In genomic region chr3:33026267-33026666, GRCh38 we compare ENCODE assay signal across 24 cellular contexts.
DNase-seq lines count a peak whose midpoint lies in the region; ATAC-seq and TF ChIP-seq lines count a peak whose summit lies in the region.
"Had no signal": no experiment of that assay in that cellular context is flagged by ENCODE, and none has a peak within 500 bp of the region (broad histone marks: within the 10 kb centered on the region; RNA-seq: fewer than 3 reads in every experiment).

No MANE protein-coding gene starts in this region.

- H3K4me1 ChIP-seq in SJCRH30 (peaks cover 15% of the 10 kb centered on the region), aorta (ENCODE audit: control insufficient read depth in 1 of 2, insufficient read depth in 2 of 2, low read length in 2 of 2) (no peaks in the 10 kb centered on the region), OCI-LY7 (ENCODE audit: insufficient read depth, low read length, poor library complexity, severe bottlenecking) (peaks cover 19% of the 10 kb centered on the region)
- H3K4me1 ChIP-seq: A549; BE2C; BLaER1 treated with 17β-estradiol and CSF1 and Interleukin-3, amounts not matched to agents 10 nM and 100 nM had no signal

- H3K9me3 ChIP-seq in SJCRH30 (replicated peaks) (no peaks in the 10 kb centered on the region), aorta (ENCODE audit: control insufficient read depth, low read length) (no peaks in the 10 kb centered on the region), OCI-LY7 (ENCODE audit: low read length) (no peaks in the 10 kb centered on the region)
- H3K9me3 ChIP-seq: A549, BE2C had no signal

- no peaks in the 10 kb centered on the region for H3K27me3 Mint-ChIP-seq in activated CD4-positive, alpha-beta memory T cell treated with anti-CD3 and anti-CD28 coated beads for 36 hours
- no peaks in the 10 kb centered on the region for H3K27me3 Mint-ChIP-seq in activated CD4-positive, alpha-beta memory T cell treated with anti-CD3 and anti-CD28 coated beads, Interleukin-2, amount 10 ng/mL, durations not matched to agents 7 days and 5 days
- H3K27me3 Mint-ChIP-seq in dendritic cell treated with granulocyte-macrophage colony-stimulating factor and Interleukin-4, amounts not matched to agents 40 ng/mL and 50 ng/mL, for 4 days = no peaks in the 10 kb centered on the region
- H3K27me3 Mint-ChIP-seq: CD4-positive, alpha-beta T cell; CD8-positive, alpha-beta memory T cell had no signal

- no peak for TF ChIP-seq CTCF in OCI-LY7 (conservative IDR thresholded peaks at IDR 0.05; ENCODE audit: low read length)

- H3K27ac ChIP-seq in SJCRH30 (peak overlapping the region; percentile 95), aorta (ENCODE audit: low read depth in 1 of 2, low read length in 2 of 2) (no peak overlapping the region), OCI-LY7 (ENCODE audit: low read depth, low read length, poor library complexity, severe bottlenecking) (no peak overlapping the region)
- H3K27ac ChIP-seq: A549; BLaER1 treated with 17β-estradiol and CSF1 and Interleukin-3, amounts not matched to agents 10 nM and 100 nM had no signal

- intact Hi-C loops in activated CD4-positive, alpha-beta memory T cell treated with anti-CD3 and anti-CD28 coated beads for 36 hours (cut with micrococcal nuclease) = no loop called here
- intact Hi-C loops in dendritic cell treated with granulocyte-macrophage colony-stimulating factor and Interleukin-4, amounts not matched to agents 40 ng/mL and 50 ng/mL, for 4 days (cut with micrococcal nuclease) = no loop called here
- intact Hi-C loops in aorta (cut with DNase I) = no loop called here
- intact Hi-C loops in OCI-LY7 (cut with micrococcal nuclease; ENCODE audit: unreplicated experiment) = no loop called here

- peak overlapping the region; percentile 5 for H3K27ac Mint-ChIP-seq in activated CD4-positive, alpha-beta memory T cell treated with anti-CD3 and anti-CD28 coated beads for 36 hours
- no peak overlapping the region for H3K27ac Mint-ChIP-seq in activated CD4-positive, alpha-beta memory T cell treated with anti-CD3 and anti-CD28 coated beads, Interleukin-2, amount 10 ng/mL, durations not matched to agents 7 days and 5 days
- H3K27ac Mint-ChIP-seq in dendritic cell treated with granulocyte-macrophage colony-stimulating factor and Interleukin-4, amounts not matched to agents 40 ng/mL and 50 ng/mL, for 4 days = peak overlapping the region; percentile 33
- H3K27ac Mint-ChIP-seq: CD14-positive monocyte; CD4-positive, alpha-beta T cell; GM23338; H9 had no signal

- POLR2A ChIA-PET in activated CD4-positive, alpha-beta memory T cell treated with anti-CD3 and anti-CD28 coated beads for 36 hours (lab: Charles Lee) = interaction anchor here (1.8 kb wide), 1 partner anchor 35 kb away, joined by 7 read pairs; no protein-coding TSS in a partner anchor
- POLR2A ChIA-PET in activated CD4-positive, alpha-beta memory T cell treated with anti-CD3 and anti-CD28 coated beads, Interleukin-2, amount 10 ng/mL, durations not matched to agents 7 days and 5 days (lab: Charles Lee) = interaction anchor here (10.7 kb wide), 1 partner anchor 19 kb away, joined by 105 read pairs; no protein-coding TSS in a partner anchor
- POLR2A ChIA-PET in OCI-LY7 (lab: Charles Lee) = no interaction called here

- H3K36me3 Mint-ChIP-seq in activated CD4-positive, alpha-beta memory T cell treated with anti-CD3 and anti-CD28 coated beads for 36 hours = peaks cover 24% of the 10 kb centered on the region
- peaks cover 35% of the 10 kb centered on the region for H3K36me3 Mint-ChIP-seq in activated CD4-positive, alpha-beta memory T cell treated with anti-CD3 and anti-CD28 coated beads, Interleukin-2, amount 10 ng/mL, durations not matched to agents 7 days and 5 days (ENCODE audit: low read depth)
- peaks cover 88% of the 10 kb centered on the region for H3K36me3 Mint-ChIP-seq in dendritic cell treated with granulocyte-macrophage colony-stimulating factor and Interleukin-4, amounts not matched to agents 40 ng/mL and 50 ng/mL, for 4 days (ENCODE audit: low read depth)

- no peak overlapping the region for H3K4me2 ChIP-seq in OCI-LY7 (ENCODE audit: low read length)
- H3K4me2 ChIP-seq: A549; BLaER1 treated with 17β-estradiol and CSF1 and Interleukin-3, amounts not matched to agents 10 nM and 100 nM; GM23338 had no signal

- whole genome bisulfite sequencing in aorta, 2 donors = 86 to 93% methylated on average over 12 to 13 of the region's 13 CpGs

- no peaks in the 10 kb centered on the region for H3K9me2 ChIP-seq in OCI-LY7 (ENCODE audit: insufficient read depth, low read length)

- H3K4me3 ChIP-seq in SJCRH30 (no peak overlapping the region), aorta (ENCODE audit: low read length in 2 of 2) (no peak overlapping the region), OCI-LY7 (ENCODE audit: low read depth, low read length, poor library complexity, severe bottlenecking) (no peak overlapping the region)
- H3K4me3 ChIP-seq: A549; BLaER1 treated with 17β-estradiol and CSF1 and Interleukin-3, amounts not matched to agents 10 nM and 100 nM; GM12878; GM23338 had no signal

- H3K36me3 ChIP-seq in SJCRH30 (no peaks in the 10 kb centered on the region; the same call in 1 of the 2 replicates), aorta (ENCODE audit: control insufficient read depth in 1 of 2, insufficient read depth in 2 of 2, low read length in 1 of 2) (peaks cover 0 to 2% of the 10 kb centered on the region in 2 donors), OCI-LY7 (ENCODE audit: insufficient read depth, low read length) (no peaks in the 10 kb centered on the region)
- H3K36me3 ChIP-seq: BE2C had no signal

- no peak overlapping the region for H2AFZ ChIP-seq in OCI-LY7 (ENCODE audit: low read length)
- H2AFZ ChIP-seq: GM23338 had no signal

- CTCF ChIA-PET in activated CD4-positive, alpha-beta memory T cell treated with anti-CD3 and anti-CD28 coated beads for 36 hours (lab: Charles Lee) = interaction anchor here (0.9 to 2.1 kb wide), 2 partner anchors 37 to 78 kb away, joined by 3 to 12 read pairs; no protein-coding TSS in a partner anchor
- CTCF ChIA-PET in activated CD4-positive, alpha-beta memory T cell treated with anti-CD3 and anti-CD28 coated beads, Interleukin-2, amount 10 ng/mL, durations not matched to agents 7 days and 5 days (lab: Charles Lee) = interaction anchor here (1.6 to 8.5 kb wide), 3 partner anchors 20 to 77 kb away, joined by 9 to 100 read pairs (median 83); partner anchors contain the start of gene CCR4
- CTCF ChIA-PET in OCI-LY7 (lab: Charles Lee; ENCODE audit: unreplicated experiment) = no interaction called here

- no peaks in the 10 kb centered on the region for H4K20me1 ChIP-seq in OCI-LY7 (ENCODE audit: insufficient read depth, low read length)
- H4K20me1 ChIP-seq: BLaER1 treated with 17β-estradiol and CSF1 and Interleukin-3, amounts not matched to agents 10 nM and 100 nM had no signal

- no peaks in the 10 kb centered on the region for H3K79me2 ChIP-seq in OCI-LY7 (ENCODE audit: insufficient read depth, low read depth, low read length)

- ATAC-seq in aorta (ENCODE audit: low FRiP score) = peak; percentile 22
- ATAC-seq: A549, GM12878, HCT116 had no signal

- BruUV-seq in OCI-LY7 (replicated peaks; lab: Mats Ljungman, UMichigan) = no TSS peak

- peaks cover 53% of the 10 kb centered on the region for H3K4me1 Mint-ChIP-seq in activated CD4-positive, alpha-beta memory T cell treated with anti-CD3 and anti-CD28 coated beads for 36 hours (ENCODE audit: low read depth)
- peaks cover 50% of the 10 kb centered on the region for H3K4me1 Mint-ChIP-seq in activated CD4-positive, alpha-beta memory T cell treated with anti-CD3 and anti-CD28 coated beads, Interleukin-2, amount 10 ng/mL, durations not matched to agents 7 days and 5 days
- H3K4me1 Mint-ChIP-seq in dendritic cell treated with granulocyte-macrophage colony-stimulating factor and Interleukin-4, amounts not matched to agents 40 ng/mL and 50 ng/mL, for 4 days (ENCODE audit: low read depth) = no peaks in the 10 kb centered on the region
- H3K4me1 Mint-ChIP-seq: CD14-positive monocyte had no signal

- H3K9me3 Mint-ChIP-seq in activated CD4-positive, alpha-beta memory T cell treated with anti-CD3 and anti-CD28 coated beads for 36 hours = no peaks in the 10 kb centered on the region
- no peaks in the 10 kb centered on the region for H3K9me3 Mint-ChIP-seq in activated CD4-positive, alpha-beta memory T cell treated with anti-CD3 and anti-CD28 coated beads, Interleukin-2, amount 10 ng/mL, durations not matched to agents 7 days and 5 days
- no peaks in the 10 kb centered on the region for H3K9me3 Mint-ChIP-seq in dendritic cell treated with granulocyte-macrophage colony-stimulating factor and Interleukin-4, amounts not matched to agents 40 ng/mL and 50 ng/mL, for 4 days
- H3K9me3 Mint-ChIP-seq: CD4-positive, alpha-beta T cell; CD8-positive, alpha-beta memory T cell; GM23338 had no signal

- no peak overlapping the region for H3K4me3 Mint-ChIP-seq in activated CD4-positive, alpha-beta memory T cell treated with anti-CD3 and anti-CD28 coated beads for 36 hours
- no peak overlapping the region for H3K4me3 Mint-ChIP-seq in activated CD4-positive, alpha-beta memory T cell treated with anti-CD3 and anti-CD28 coated beads, Interleukin-2, amount 10 ng/mL, durations not matched to agents 7 days and 5 days
- no peak overlapping the region for H3K4me3 Mint-ChIP-seq in dendritic cell treated with granulocyte-macrophage colony-stimulating factor and Interleukin-4, amounts not matched to agents 40 ng/mL and 50 ng/mL, for 4 days
- H3K4me3 Mint-ChIP-seq: CD14-positive monocyte; CD4-positive, alpha-beta T cell; CD8-positive, alpha-beta memory T cell; GM23338; H9 had no signal

- DNase-seq in activated CD4-positive, alpha-beta memory T cell treated with anti-CD3 and anti-CD28 coated beads for 36 hours = no peak
- no peak for DNase-seq in activated CD4-positive, alpha-beta memory T cell treated with anti-CD3 and anti-CD28 coated beads, Interleukin-2, amount 10 ng/mL, durations not matched to agents 7 days and 5 days
- DNase-seq in SJCRH30 (no peak), aorta (peak in 1 of 2 donors; percentile 72), OCI-LY7 (ENCODE audit: low spot score) (no peak), NCI-H128 (lab: John Stamatoyannopoulos, UW; ENCODE audit: unreplicated experiment) (no peak)
- DNase-seq: 8988T; ACHN; AML-193; BE2C; CD4-positive, alpha-beta T cell; CD8-positive, alpha-beta memory T cell; DMS 273 treated with DMSO at 0.1 percent for 48 hours; DMS79; EL; GDM1; H9 had no signal

- H3K27me3 ChIP-seq in SJCRH30 = no peaks in the 10 kb centered on the region
- no peaks in the 10 kb centered on the region for H3K27me3 ChIP-seq in aorta (ENCODE audit: control insufficient read depth in 1 of 2, insufficient read depth in 2 of 2, low read length in 1 of 2)
- H3K27me3 ChIP-seq: BE2C; BLaER1 treated with 17β-estradiol and CSF1 and Interleukin-3, amounts not matched to agents 10 nM and 100 nM had no signal
